Comparison of ENCODE assay signal across 26 cellular contexts in the genomic region with DNA sequence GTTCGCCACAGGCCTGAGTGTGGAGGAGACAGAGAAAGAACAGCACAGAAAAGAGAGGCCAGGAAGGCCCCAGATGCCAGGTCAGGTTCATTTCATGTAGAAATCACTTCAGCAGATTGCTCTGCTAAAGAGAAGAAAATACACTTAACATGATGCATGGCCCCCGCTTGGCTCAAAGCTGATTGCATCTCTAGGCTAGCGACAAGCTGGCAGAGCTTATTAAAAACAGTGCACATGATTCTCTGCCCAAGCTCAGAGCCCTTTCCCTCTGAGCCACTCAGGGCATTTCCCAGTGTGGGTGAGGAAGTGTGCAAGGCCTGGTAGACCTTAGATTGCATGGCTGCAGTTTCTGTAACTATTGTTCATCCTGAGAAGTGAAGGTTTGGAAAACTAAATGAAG. TPM values are rescaled to one million over a fixed set of nuclear protein-coding genes. Genes with fewer than 3 reads are reported as not detected.
DNase-seq lines count a peak whose midpoint lies in the region; ATAC-seq and TF ChIP-seq lines count a peak whose summit lies in the region.
"Had no signal": no experiment of that assay in that cellular context is flagged by ENCODE, and none has a peak within 500 bp of the region (broad histone marks: within the 10 kb centered on the region; RNA-seq: fewer than 3 reads in every experiment).

No MANE protein-coding gene starts in this region.

- CTCF ChIA-PET in PC-3 (lab: Charles Lee): no interaction called here

- H3K9me3 Mint-ChIP-seq in glutamatergic neuron (ENCODE audit: unreplicated experiment) (peaks cover 3% of the 10 kb centered on the region), type B pancreatic cell (peaks cover 4% of the 10 kb centered on the region)
- H3K9me3 Mint-ChIP-seq: naive thymus-derived CD8-positive, alpha-beta T cell had no signal

- H3K4me1 ChIP-seq in PC-3 (ENCODE audit: insufficient read depth, low read length): peaks cover 23% of the 10 kb centered on the region
- H3K4me1 ChIP-seq: body of pancreas had no signal

- no peak overlapping the region for H3K9ac ChIP-seq in PC-3 (ENCODE audit: low read length)
- H3K9ac ChIP-seq: BLaER1 had no signal

- DNase-seq in NCI-H524 (lab: John Stamatoyannopoulos, UW) (peak; percentile 17 to 60), NCI-H524 treated with DMSO at 0.1 percent for 48 hours (lab: John Stamatoyannopoulos, UW) (no peak), PC-3 (no peak), glutamatergic neuron (no peak), type B pancreatic cell (ENCODE audit: extremely low spot score, unreplicated experiment) (no peak)
- no peak for DNase-seq in effector CD4-positive, alpha-beta T cell
- DNase-seq: activated CD4-positive, alpha-beta T cell treated with anti-CD3 and anti-CD28 coated beads for 4 hours; activated gamma-delta T cell treated with Interleukin-2 at 50 U/mL for 16 hours; activated T-cell treated with anti-CD3 and anti-CD28 coated beads, Interleukin-2, amount 50 U/mL, for 1 hour; body of pancreas; DND-41; midbrain; naive thymus-derived CD8-positive, alpha-beta T cell; NCI-H1105 treated with DMSO at 0.1 percent for 48 hours; NCI-H2107; small intestine; stimulated activated CD4-positive, alpha-beta T cell treated with anti-CD3 and anti-CD28 coated beads, Interleukin-1b, Interleukin-23, amount 100 ng/mL, for 48 hours; upper lobe of left lung had no signal

- H3K4me3 ChIP-seq in PC-3 (ENCODE audit: low read length): no peak overlapping the region
- H3K4me3 ChIP-seq: BLaER1, body of pancreas, upper lobe of left lung had no signal

- no peaks in the 10 kb centered on the region for H3K36me3 ChIP-seq in PC-3 (ENCODE audit: low read depth, low read length)
- H3K36me3 ChIP-seq: BLaER1, upper lobe of left lung had no signal

- H2AFZ ChIP-seq in PC-3 (ENCODE audit: low read length): peak overlapping the region; percentile 10; the same call in 1 of the 2 replicates

- no peaks in the 10 kb centered on the region for H3K79me2 ChIP-seq in PC-3 (ENCODE audit: low read length)

- H3K4me3 Mint-ChIP-seq in glutamatergic neuron (ENCODE audit: unreplicated experiment) (no peak overlapping the region), type B pancreatic cell (peak overlapping the region; percentile 46)
- H3K4me3 Mint-ChIP-seq: naive thymus-derived CD8-positive, alpha-beta T cell had no signal

- peak overlapping the region; percentile 5 for H3K4me2 ChIP-seq in PC-3 (ENCODE audit: low read length)
- H3K4me2 ChIP-seq: BLaER1 had no signal

- ATAC-seq in PC-3 (peak; percentile 4; the same call in 1 of the 2 replicates), GM21423 (IDR thresholded peaks at IDR 0.05; ENCODE audit: unreplicated experiment) (no peak)
- ATAC-seq: body of pancreas; naive thymus-derived CD8-positive, alpha-beta T cell had no signal

- no peaks in the 10 kb centered on the region for H3K27me3 ChIP-seq in PC-3 (ENCODE audit: low read length)
- H3K27me3 ChIP-seq: BLaER1, body of pancreas, upper lobe of left lung had no signal

- peaks cover 4% of the 10 kb centered on the region for H3K27me3 Mint-ChIP-seq in glutamatergic neuron (ENCODE audit: unreplicated experiment)
- no peaks in the 10 kb centered on the region for H3K27me3 Mint-ChIP-seq in type B pancreatic cell

- TF ChIP-seq CTCF in PC-3 (conservative IDR thresholded peaks at IDR 0.05; ENCODE audit: low read depth, low read length) (no peak), glutamatergic neuron (IDR thresholded peaks at IDR 0.05; ENCODE audit: partially characterized antibody, unreplicated experiment) (no peak), type B pancreatic cell (conservative IDR thresholded peaks at IDR 0.05) (no peak)

- H3K4me1 Mint-ChIP-seq in glutamatergic neuron (ENCODE audit: low read depth, unreplicated experiment): peaks cover 8% of the 10 kb centered on the region
- H3K4me1 Mint-ChIP-seq in type B pancreatic cell (ENCODE audit: unreplicated experiment): peaks cover 37% of the 10 kb centered on the region
- H3K4me1 Mint-ChIP-seq: naive thymus-derived CD8-positive, alpha-beta T cell had no signal

- H3K27ac ChIP-seq in PC-3 (ENCODE audit: low read length): no peak overlapping the region
- H3K27ac ChIP-seq: BLaER1, body of pancreas, upper lobe of left lung had no signal

- intact Hi-C loops in PC-3 (cut with micrococcal nuclease): loop anchor here (5.0 kb wide), 1 partner anchor 62 kb away; no protein-coding TSS in a partner anchor

- H4K20me1 ChIP-seq in PC-3 (ENCODE audit: low read length): no peaks in the 10 kb centered on the region
- H4K20me1 ChIP-seq: BLaER1 had no signal

- no peaks in the 10 kb centered on the region for H3K9me2 ChIP-seq in PC-3 (replicated peaks; ENCODE audit: low read length)

- POLR2A ChIA-PET in PC-3 (lab: Charles Lee; ENCODE audit: unreplicated experiment): no interaction called here

- no peaks in the 10 kb centered on the region for H3F3A ChIP-seq in PC-3 (ENCODE audit: low read length, unreplicated experiment)

- H3K27ac Mint-ChIP-seq in glutamatergic neuron (ENCODE audit: unreplicated experiment) (peak overlapping the region; percentile 28), type B pancreatic cell (peak overlapping the region; percentile 59)

- no TSS peak for BruUV-seq in PC-3 (replicated peaks; lab: Mats Ljungman, UMichigan)

- H3K36me3 Mint-ChIP-seq in glutamatergic neuron (ENCODE audit: unreplicated experiment): no peaks in the 10 kb centered on the region
- no peaks in the 10 kb centered on the region for H3K36me3 Mint-ChIP-seq in type B pancreatic cell
- H3K36me3 Mint-ChIP-seq: naive thymus-derived CD8-positive, alpha-beta T cell had no signal

- no peaks in the 10 kb centered on the region for H3K9me3 ChIP-seq in PC-3 (ENCODE audit: low read length)
- H3K9me3 ChIP-seq: BLaER1, body of pancreas, upper lobe of left lung had no signal

RNA-seq across cellular contexts. Expression of gene CAPN9, which starts 3.3 kb away (rescaled TPM):
- total RNA-seq in PC-3 (2014; rRNA removed) (not detected in 2 replicates), glutamatergic neuron (ENCODE audit: unreplicated experiment) (not detected), type B pancreatic cell (ENCODE audit: low replicate concordance) (0.72 and 1.1 TPM in 2 replicates)
- total RNA-seq: activated CD8-positive, alpha-beta memory T cell treated with anti-CD3 and anti-CD28 coated beads for 36 hours; cerebellum; glomerular endothelial cell; liver; naive thymus-derived CD8-positive, alpha-beta T cell; osteocyte; T-helper 2 cell treated with Interferon-gamma antibody and Interleukin-4, amounts not matched to agents 100 ng/mL and 5 ng/mL, for 36 hours had no signal

RNA-seq across cellular contexts. Expression of gene AGT, which starts 30.0 kb away (rescaled TPM):
- total RNA-seq in PC-3 (2014; rRNA removed) (0.35 TPM in 1 of 2 replicates, not detected in the other), glutamatergic neuron (ENCODE audit: unreplicated experiment) (6.3 TPM), type B pancreatic cell (ENCODE audit: low replicate concordance) (125 and 163 TPM in 2 replicates)
- total RNA-seq: activated CD8-positive, alpha-beta memory T cell treated with anti-CD3 and anti-CD28 coated beads for 36 hours; glomerular endothelial cell; naive thymus-derived CD8-positive, alpha-beta T cell; T-helper 2 cell treated with Interferon-gamma antibody and Interleukin-4, amounts not matched to agents 100 ng/mL and 5 ng/mL, for 36 hours had no signal

Comparison
In these comparisons a context has a peak if more than half of its experiments do, and no peak if none do; other contexts are left out.
1. DNase-seq: peak in NCI-H524 (2 of 2); none in NCI-H524 treated with DMSO at 0.1 percent for 48 hours (single experiment), PC-3 (single experiment), glutamatergic neuron (single experiment), type B pancreatic cell (single experiment) and effector CD4-positive, alpha-beta T cell (single experiment).
2. RNA of gene AGT, which starts 30.0 kb away (total RNA-seq): 125 to 163 TPM in type B pancreatic cell; 6.3 TPM in glutamatergic neuron (single experiment) and 0.35 TPM in PC-3; every median in the first group is over 10 times any median in the second.